16 cellular contexts compared by ENCODE assay signal in genomic region chr1:43885311-43885801, GRCh38. TPM values are rescaled to one million over a fixed set of nuclear protein-coding genes. Genes with fewer than 3 reads are reported as not detected.
DNase-seq lines count a peak whose midpoint lies in the region; TF ChIP-seq lines count a peak whose summit lies in the region.
"Had no signal": no experiment of that assay in that cellular context is flagged by ENCODE, and none has a peak within 500 bp of the region (broad histone marks: within the 10 kb centered on the region; RNA-seq: fewer than 3 reads in every experiment).

No MANE protein-coding gene starts in this region.

- peaks cover 4% of the 10 kb centered on the region for H3K36me3 Mint-ChIP-seq in type B pancreatic cell
- H3K36me3 Mint-ChIP-seq in activated naive CD4-positive, alpha-beta T cell treated with anti-CD3 and anti-CD28 coated beads, Interleukin-2, amount 10 ng/mL, durations not matched to agents 7 days and 5 days: no peaks in the 10 kb centered on the region
- H3K36me3 Mint-ChIP-seq in activated CD4-positive, alpha-beta memory T cell treated with anti-CD3 and anti-CD28 coated beads for 36 hours: no peaks in the 10 kb centered on the region
- H3K36me3 Mint-ChIP-seq: activated CD8-positive, alpha-beta memory T cell treated with anti-CD3 and anti-CD28 coated beads, Interleukin-2, amount 10 ng/mL, durations not matched to agents 7 days and 5 days had no signal

- H3K9me3 ChIP-seq in iPS-18a (ENCODE audit: control insufficient read depth, low read depth, low read length): no peaks in the 10 kb centered on the region
- H3K9me3 ChIP-seq: lower lobe of right lung had no signal

- no peaks in the 10 kb centered on the region for H3K27me3 ChIP-seq in iPS-18a (ENCODE audit: control insufficient read depth, insufficient read depth, low read length)

- peak overlapping the region; percentile 42 for H3K4me3 Mint-ChIP-seq in type B pancreatic cell
- H3K4me3 Mint-ChIP-seq in activated naive CD4-positive, alpha-beta T cell treated with anti-CD3 and anti-CD28 coated beads, Interleukin-2, amount 10 ng/mL, durations not matched to agents 7 days and 5 days: no peak overlapping the region
- no peak overlapping the region for H3K4me3 Mint-ChIP-seq in activated CD4-positive, alpha-beta memory T cell treated with anti-CD3 and anti-CD28 coated beads for 36 hours
- H3K4me3 Mint-ChIP-seq: activated CD8-positive, alpha-beta memory T cell treated with anti-CD3 and anti-CD28 coated beads, Interleukin-2, amount 10 ng/mL, durations not matched to agents 7 days and 5 days; CD4-positive, alpha-beta T cell had no signal

- DNase-seq in NCI-H1436 (lab: John Stamatoyannopoulos, UW) (peak; percentile 34), NCI-H1436 treated with DMSO at 0.1 percent for 48 hours (lab: John Stamatoyannopoulos, UW) (no peak), RWPE1 (ENCODE audit: low spot score) (peak; percentile 94), type B pancreatic cell (ENCODE audit: extremely low spot score, unreplicated experiment) (no peak), mesenteric fat pad (ENCODE audit: low spot score) (no peak)
- DNase-seq in activated naive CD4-positive, alpha-beta T cell treated with anti-CD3 and anti-CD28 coated beads, Interleukin-2, amount 10 ng/mL, durations not matched to agents 7 days and 5 days: no peak
- DNase-seq in activated CD4-positive, alpha-beta memory T cell treated with anti-CD3 and anti-CD28 coated beads for 36 hours: no peak
- DNase-seq: 8988T; activated CD8-positive, alpha-beta memory T cell treated with anti-CD3 and anti-CD28 coated beads, Interleukin-2, amount 10 ng/mL, durations not matched to agents 7 days and 5 days; activated naive CD4-positive, alpha-beta T cell treated with Interleukin-2 at 50 U/mL for 16 hours; CD4-positive, alpha-beta T cell; Karpas-422; lower lobe of right lung; NCI-H2029; small intestine had no signal

- H3K9ac ChIP-seq in iPS-18a (ENCODE audit: low read length): no peak overlapping the region

- POLR2A ChIA-PET in RWPE1 (lab: Yijun Ruan, JAX; ENCODE audit: low non-redundant PET): no interaction called here
- POLR2A ChIA-PET in activated CD4-positive, alpha-beta memory T cell treated with anti-CD3 and anti-CD28 coated beads for 36 hours (lab: Charles Lee): no interaction called here

- H3K27ac ChIP-seq in RWPE1: peak overlapping the region; percentile 97
- H3K27ac ChIP-seq in iPS-18a (ENCODE audit: low read length): peak overlapping the region; percentile 12
- H3K27ac ChIP-seq: lower lobe of right lung had no signal

- no peaks in the 10 kb centered on the region for H3K36me3 ChIP-seq in iPS-18a (ENCODE audit: control insufficient read depth, low read depth, low read length)
- H3K36me3 ChIP-seq: lower lobe of right lung had no signal

- TF ChIP-seq CTCF in RWPE1 (conservative IDR thresholded peaks at IDR 0.05; ENCODE audit: low read depth) (no peak), type B pancreatic cell (conservative IDR thresholded peaks at IDR 0.05) (no peak)

- no peaks in the 10 kb centered on the region for H3K27me3 Mint-ChIP-seq in type B pancreatic cell
- no peaks in the 10 kb centered on the region for H3K27me3 Mint-ChIP-seq in activated naive CD4-positive, alpha-beta T cell treated with anti-CD3 and anti-CD28 coated beads, Interleukin-2, amount 10 ng/mL, durations not matched to agents 7 days and 5 days
- no peaks in the 10 kb centered on the region for H3K27me3 Mint-ChIP-seq in activated CD4-positive, alpha-beta memory T cell treated with anti-CD3 and anti-CD28 coated beads for 36 hours
- H3K27me3 Mint-ChIP-seq: activated CD8-positive, alpha-beta memory T cell treated with anti-CD3 and anti-CD28 coated beads, Interleukin-2, amount 10 ng/mL, durations not matched to agents 7 days and 5 days; CD4-positive, alpha-beta T cell had no signal

- H3K4me3 ChIP-seq in iPS-18a (ENCODE audit: low read length): no peak overlapping the region
- H3K4me3 ChIP-seq: lower lobe of right lung had no signal

- peak overlapping the region; percentile 97 for H3K27ac Mint-ChIP-seq in type B pancreatic cell
- H3K27ac Mint-ChIP-seq in activated naive CD4-positive, alpha-beta T cell treated with anti-CD3 and anti-CD28 coated beads, Interleukin-2, amount 10 ng/mL, durations not matched to agents 7 days and 5 days: no peak overlapping the region
- no peak overlapping the region for H3K27ac Mint-ChIP-seq in activated CD4-positive, alpha-beta memory T cell treated with anti-CD3 and anti-CD28 coated beads for 36 hours
- H3K27ac Mint-ChIP-seq: activated CD8-positive, alpha-beta memory T cell treated with anti-CD3 and anti-CD28 coated beads, Interleukin-2, amount 10 ng/mL, durations not matched to agents 7 days and 5 days; CD4-positive, alpha-beta T cell had no signal

- peaks cover 22% of the 10 kb centered on the region for H3K4me1 ChIP-seq in iPS-18a (ENCODE audit: control insufficient read depth, low read depth, low read length)
- H3K4me1 ChIP-seq: lower lobe of right lung had no signal

- H3K9me3 Mint-ChIP-seq in type B pancreatic cell: peaks cover 4% of the 10 kb centered on the region
- H3K9me3 Mint-ChIP-seq in activated naive CD4-positive, alpha-beta T cell treated with anti-CD3 and anti-CD28 coated beads, Interleukin-2, amount 10 ng/mL, durations not matched to agents 7 days and 5 days: no peaks in the 10 kb centered on the region
- no peaks in the 10 kb centered on the region for H3K9me3 Mint-ChIP-seq in activated CD4-positive, alpha-beta memory T cell treated with anti-CD3 and anti-CD28 coated beads for 36 hours
- H3K9me3 Mint-ChIP-seq: CD4-positive, alpha-beta T cell had no signal

- peaks cover 11% of the 10 kb centered on the region for H3K4me1 Mint-ChIP-seq in type B pancreatic cell (ENCODE audit: unreplicated experiment)
- H3K4me1 Mint-ChIP-seq in activated naive CD4-positive, alpha-beta T cell treated with anti-CD3 and anti-CD28 coated beads, Interleukin-2, amount 10 ng/mL, durations not matched to agents 7 days and 5 days: peaks cover 4% of the 10 kb centered on the region
- H3K4me1 Mint-ChIP-seq in activated CD4-positive, alpha-beta memory T cell treated with anti-CD3 and anti-CD28 coated beads for 36 hours (ENCODE audit: low read depth): no peaks in the 10 kb centered on the region
- H3K4me1 Mint-ChIP-seq: activated CD8-positive, alpha-beta memory T cell treated with anti-CD3 and anti-CD28 coated beads, Interleukin-2, amount 10 ng/mL, durations not matched to agents 7 days and 5 days had no signal

- intact Hi-C loops in activated CD4-positive, alpha-beta memory T cell treated with anti-CD3 and anti-CD28 coated beads for 36 hours (cut with micrococcal nuclease): no loop called here

- CTCF ChIA-PET in RWPE1 (lab: Yijun Ruan, JAX): interaction anchor here (0.6 to 1.0 kb wide), 2 partner anchors 52 to 307 kb away, joined by 3 read pairs; no protein-coding TSS in a partner anchor
- CTCF ChIA-PET in activated naive CD4-positive, alpha-beta T cell treated with anti-CD3 and anti-CD28 coated beads, Interleukin-2, amount 10 ng/mL, durations not matched to agents 7 days and 5 days (lab: Charles Lee): interaction anchor here (1.4 kb wide), 1 partner anchor 48 kb away, joined by 3 read pairs; the partner anchor contains the start of gene ARTN
- CTCF ChIA-PET in activated CD4-positive, alpha-beta memory T cell treated with anti-CD3 and anti-CD28 coated beads for 36 hours (lab: Charles Lee): interaction anchor here (2.2 kb wide), 1 partner anchor 49 kb away, joined by 5 read pairs; no protein-coding TSS in a partner anchor

RNA-seq across cellular contexts. Expression of gene ARTN, which starts 48.2 kb away (rescaled TPM):
- total RNA-seq in type B pancreatic cell (ENCODE audit: low replicate concordance) (6.4 and 7.2 TPM in 2 replicates), mesenteric fat pad (0.39 TPM)
- total RNA-seq in activated CD4-positive, alpha-beta memory T cell treated with anti-CD3 and anti-CD28 coated beads for 36 hours: not detected
- total RNA-seq: activated CD8-positive, alpha-beta memory T cell treated with anti-CD3 and anti-CD28 coated beads, Interleukin-2, amount 10 ng/mL, durations not matched to agents 7 days and 5 days had no signal

Comparison
In these comparisons a context has a peak if more than half of its experiments do, and no peak if none do; other contexts are left out.
1. DNase-seq: peak in NCI-H1436 (single experiment) and RWPE1 (single experiment); none in NCI-H1436 treated with DMSO at 0.1 percent for 48 hours (single experiment), type B pancreatic cell (single experiment), activated naive CD4-positive, alpha-beta T cell treated with anti-CD3 and anti-CD28 coated beads, Interleukin-2, amount 10 ng/mL, durations not matched to agents 7 days and 5 days (single experiment), activated CD4-positive, alpha-beta memory T cell treated with anti-CD3 and anti-CD28 coated beads for 36 hours (single experiment) and mesenteric fat pad (single experiment).